Comparison of ENCODE assay signal across 10 cellular contexts in the genomic region with DNA sequence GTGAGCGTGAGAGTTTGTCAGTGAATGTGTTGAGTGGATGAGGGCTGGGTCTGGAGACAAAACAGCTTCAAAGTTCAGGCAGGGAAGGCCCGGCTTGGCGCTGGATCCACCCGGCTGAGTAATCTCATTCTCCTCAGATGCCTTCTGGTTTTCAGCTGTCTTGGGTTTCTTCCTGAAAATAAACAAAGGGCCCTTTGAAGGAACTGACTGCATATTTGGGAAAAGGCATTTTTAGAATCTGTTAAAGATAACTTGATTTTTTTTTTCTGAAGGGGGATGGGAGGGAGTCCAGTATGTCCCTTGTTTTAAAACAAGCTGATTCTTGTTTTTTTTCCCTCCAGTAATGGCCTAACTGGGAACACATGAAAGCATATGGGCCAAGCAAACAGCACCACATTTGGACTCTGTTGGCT.
DNase-seq lines count a peak whose midpoint lies in the region; ATAC-seq and TF ChIP-seq lines count a peak whose summit lies in the region.
"Had no signal": no experiment of that assay in that cellular context is flagged by ENCODE, and none has a peak within 500 bp of the region (broad histone marks: within the 10 kb centered on the region; RNA-seq: fewer than 3 reads in every experiment).

No MANE protein-coding gene starts in this region.

- H3K14ac ChIP-seq in mesenchymal stem cell (ENCODE audit: low read length in 2 of 2) = no peak overlapping the region

- TF ChIP-seq EP300 in suprapubic skin (IDR thresholded peaks at IDR 0.05) = no peak

- TF ChIP-seq CTCF in suprapubic skin (IDR thresholded peaks at IDR 0.05) = no peak

- H3K4ac ChIP-seq in mesenchymal stem cell (ENCODE audit: low read depth in 1 of 2, low read length in 2 of 2) = no peak overlapping the region

- H3K36me3 ChIP-seq in mesenchymal stem cell (ENCODE audit: control insufficient read depth in 1 of 2, insufficient read depth in 2 of 2, low read depth in 1 of 2, low read length in 2 of 2) = peaks cover 9 to 39% of the 10 kb centered on the region in 2 experiments
- peaks cover 7% of the 10 kb centered on the region for H3K36me3 ChIP-seq in suprapubic skin

- H2AK5ac ChIP-seq in mesenchymal stem cell (ENCODE audit: low read length, severe bottlenecking) = no peak overlapping the region

- WGBS in mesenchymal stem cell = 15% methylated on average over 4 of the region's 4 CpGs
- 41% methylated on average over 4 of the region's 4 CpGs for WGBS in suprapubic skin

- ATAC-seq in HG02981 (IDR thresholded peaks at IDR 0.05; ENCODE audit: unreplicated experiment) = no peak
- no peak for ATAC-seq in HG02678 (IDR thresholded peaks at IDR 0.05; ENCODE audit: unreplicated experiment)
- ATAC-seq: esophagus mucosa, WTC11 had no signal

- H3K27me3 ChIP-seq in mesenchymal stem cell (ENCODE audit: control insufficient read depth in 1 of 2, insufficient read depth in 1 of 2, low read length in 2 of 2) (no peaks in the 10 kb centered on the region), suprapubic skin (no peaks in the 10 kb centered on the region)

- DNase-seq in HT-29 (ENCODE audit: low spot score) (peak; percentile 38), epithelial cell of prostate (ENCODE audit: low read depth, low spot score) (no peak), mesenchymal stem cell (peak; percentile 78), suprapubic skin (ENCODE audit: low spot score in 2 of 2) (peak; percentile 71 to 86), HPDE6-E6E7 (ENCODE audit: extremely low spot score) (no peak)
- DNase-seq in activated naive CD4-positive, alpha-beta T cell treated with anti-CD3 and anti-CD28 coated beads for 36 hours = no peak

- H3K9ac ChIP-seq in mesenchymal stem cell (ENCODE audit: low read length) = peak overlapping the region; percentile 82

- H2BK15ac ChIP-seq in mesenchymal stem cell (ENCODE audit: low read depth, poor library complexity, severe bottlenecking) = no peak overlapping the region

- no peak for TF ChIP-seq POLR2A in suprapubic skin (IDR thresholded peaks at IDR 0.05)

- peaks cover 26% of the 10 kb centered on the region for H3K79me1 ChIP-seq in mesenchymal stem cell (replicated peaks; ENCODE audit: low read length, poor library complexity, severe bottlenecking)

- H3K4me1 Mint-ChIP-seq in activated naive CD4-positive, alpha-beta T cell treated with anti-CD3 and anti-CD28 coated beads for 36 hours (ENCODE audit: low read depth) = peaks cover 5% of the 10 kb centered on the region

- H2BK120ac ChIP-seq in mesenchymal stem cell (ENCODE audit: low read depth, low read length) = no peak overlapping the region

- no peaks in the 10 kb centered on the region for H3K9me3 Mint-ChIP-seq in activated naive CD4-positive, alpha-beta T cell treated with anti-CD3 and anti-CD28 coated beads for 36 hours
- H3K9me3 Mint-ChIP-seq: WTC11 had no signal

- peaks cover 6% of the 10 kb centered on the region for H3K36me3 Mint-ChIP-seq in activated naive CD4-positive, alpha-beta T cell treated with anti-CD3 and anti-CD28 coated beads for 36 hours (ENCODE audit: low read depth)
- H3K36me3 Mint-ChIP-seq: WTC11 had no signal

- H2AFZ ChIP-seq in mesenchymal stem cell (ENCODE audit: low read depth, low read length) = no peak overlapping the region

- peak overlapping the region; percentile 49 to 87 for H3K18ac ChIP-seq in mesenchymal stem cell (ENCODE audit: low read depth in 1 of 2, low read length in 2 of 2)

- H3K4me3 ChIP-seq in mesenchymal stem cell (ENCODE audit: insufficient read depth in 1 of 2, low read depth in 1 of 2, low read length in 2 of 2) (peak overlapping the region in 1 of 2 experiments; percentile 33), suprapubic skin (no peak overlapping the region)

- no peak overlapping the region for H3K23ac ChIP-seq in mesenchymal stem cell (ENCODE audit: low read length in 2 of 2)

- H3K27ac Mint-ChIP-seq in activated naive CD4-positive, alpha-beta T cell treated with anti-CD3 and anti-CD28 coated beads for 36 hours = no peak overlapping the region
- H3K27ac Mint-ChIP-seq: WTC11 had no signal

- peak overlapping the region; percentile 39 for H3K27ac ChIP-seq in epithelial cell of prostate
- peak overlapping the region; percentile 44 for H3K27ac ChIP-seq in mesenchymal stem cell (ENCODE audit: low read length, poor library complexity, severe bottlenecking)
- peak overlapping the region; percentile 84 for H3K27ac ChIP-seq in suprapubic skin

- H3K4me1 ChIP-seq in mesenchymal stem cell (ENCODE audit: control insufficient read depth, insufficient read depth, low read depth, low read length) (peaks cover 6% of the 10 kb centered on the region), suprapubic skin (peaks cover 63% of the 10 kb centered on the region)

- H3K4me2 ChIP-seq in mesenchymal stem cell (ENCODE audit: low read length, poor library complexity, severe bottlenecking) = no peak overlapping the region

- H2BK12ac ChIP-seq in mesenchymal stem cell (ENCODE audit: low read length in 2 of 2) = peak overlapping the region; percentile 91 to 94

- intact Hi-C loops in activated naive CD4-positive, alpha-beta T cell treated with anti-CD3 and anti-CD28 coated beads for 36 hours (cut with micrococcal nuclease) = loop anchor here (5.0 to 10.0 kb wide), 2 partner anchors 447 to 665 kb away; no protein-coding TSS in a partner anchor

- H2BK5ac ChIP-seq in mesenchymal stem cell (ENCODE audit: low read depth, low read length, poor library complexity, severe bottlenecking) = peak overlapping the region; percentile 67

- no peaks in the 10 kb centered on the region for H3K9me3 ChIP-seq in mesenchymal stem cell (ENCODE audit: control insufficient read depth, low read length)
- H3K9me3 ChIP-seq in suprapubic skin = no peaks in the 10 kb centered on the region

- H4K8ac ChIP-seq in mesenchymal stem cell (ENCODE audit: low read length) = no peak overlapping the region

- H4K91ac ChIP-seq in mesenchymal stem cell (ENCODE audit: low read length) = no peak overlapping the region

- no peak overlapping the region for H3K4me3 Mint-ChIP-seq in activated naive CD4-positive, alpha-beta T cell treated with anti-CD3 and anti-CD28 coated beads for 36 hours
- H3K4me3 Mint-ChIP-seq: WTC11 had no signal

- CTCF ChIA-PET in activated naive CD4-positive, alpha-beta T cell treated with anti-CD3 and anti-CD28 coated beads for 36 hours (lab: Charles Lee) = interaction anchor here (1.0 to 7.5 kb wide), 2 partner anchors 8 to 39 kb away, joined by 5 to 74 read pairs; no protein-coding TSS in a partner anchor

- no peaks in the 10 kb centered on the region for H3K27me3 Mint-ChIP-seq in activated naive CD4-positive, alpha-beta T cell treated with anti-CD3 and anti-CD28 coated beads for 36 hours (ENCODE audit: low read depth)

Comparison
In these comparisons a context has a peak if more than half of its experiments do, and no peak if none do; other contexts are left out.
1. DNase-seq: peak in HT-29 (single experiment), mesenchymal stem cell (single experiment) and suprapubic skin (2 of 2); none in epithelial cell of prostate (single experiment), activated naive CD4-positive, alpha-beta T cell treated with anti-CD3 and anti-CD28 coated beads for 36 hours (single experiment) and HPDE6-E6E7 (single experiment).
2. Peak in every context shown above with its lines, with median percentiles within 50 percentile points of each other: H3K27ac ChIP-seq.